1 cellular context compared by ENCODE assay signal in genomic region chr16:2799852-2800226, GRCh38.
A peak's percentile ranks its signal among the peaks of the same experiment; 100 is the strongest.
TF ChIP-seq lines count a peak whose summit lies in the region.

No MANE protein-coding gene starts in this region.

TF ChIP-seq in HEK293, 187 proteins besides CTCF, POLR2A, EP300 and RAD21 (continued from another document and continues in another):
- peak; percentile 58; the same call in 1 of the 2 replicates for TF ChIP-seq ATF2 (tag by site-specific recombination; IDR thresholded peaks at IDR 0.05; ENCODE audit: low read depth)
- TF ChIP-seq ZNF221 (tag by site-specific recombination; IDR thresholded peaks at IDR 0.05; ENCODE audit: borderline replicate concordance) = no peak
- TF ChIP-seq IKZF3 (tag by site-specific recombination; IDR thresholded peaks at IDR 0.05) = peak; percentile 80
- TF ChIP-seq ZNF132 (tag by site-specific recombination; IDR thresholded peaks at IDR 0.05; ENCODE audit: borderline replicate concordance) = no peak
- TF ChIP-seq ZNF433 (tag by site-specific recombination; IDR thresholded peaks at IDR 0.05; ENCODE audit: low read depth) = no peak
- TF ChIP-seq GLI4 (tag by site-specific recombination; IDR thresholded peaks at IDR 0.05) = no peak
- no peak for TF ChIP-seq ZNF426 (tag by site-specific recombination; IDR thresholded peaks at IDR 0.05)
- TF ChIP-seq SALL2 (tag by site-specific recombination; IDR thresholded peaks at IDR 0.05; ENCODE audit: borderline replicate concordance) = no peak
- TF ChIP-seq ZNF292 (tag by site-specific recombination; IDR thresholded peaks at IDR 0.05; ENCODE audit: borderline replicate concordance, low read depth) = no peak
- no peak for TF ChIP-seq ZNF585B (tag by site-specific recombination; IDR thresholded peaks at IDR 0.05)
- TF ChIP-seq MEIS1 (CRISPR knock-in tag; IDR thresholded peaks at IDR 0.05; ENCODE audit: borderline replicate concordance) = no peak
- TF ChIP-seq ZNF112 (tag by site-specific recombination; IDR thresholded peaks at IDR 0.05) = no peak
- no peak for TF ChIP-seq PBX3 (CRISPR knock-in tag; IDR thresholded peaks at IDR 0.05)
- TF ChIP-seq ZBTB17 (tag by site-specific recombination; IDR thresholded peaks at IDR 0.05) = peak; percentile 89
- TF ChIP-seq PRDM10 (tag by site-specific recombination; IDR thresholded peaks at IDR 0.05) = peak; percentile 92
- no peak for TF ChIP-seq ZNF514 (tag by site-specific recombination; IDR thresholded peaks at IDR 0.05)
- peak; percentile 45; the same call in 1 of the 2 replicates for TF ChIP-seq GLIS1 (tag by site-specific recombination; IDR thresholded peaks at IDR 0.05)
- 0 out of 2 replicates have a peak, but pooled peaks have one; percentile 19 for TF ChIP-seq ZNF610 (tag by site-specific recombination; IDR thresholded peaks at IDR 0.05; ENCODE audit: borderline replicate concordance)
- TF ChIP-seq ZNF596 (tag by site-specific recombination; IDR thresholded peaks at IDR 0.05) = no peak
- peak; percentile 38 for TF ChIP-seq ZNF146 (tag by site-specific recombination; IDR thresholded peaks at IDR 0.05)
- TF ChIP-seq ZFP69B (tag by site-specific recombination; IDR thresholded peaks at IDR 0.05) = no peak
- no peak for TF ChIP-seq GLIS2 (tag by site-specific recombination; IDR thresholded peaks at IDR 0.05)
- TF ChIP-seq ZNF366 (tag by site-specific recombination; conservative IDR thresholded peaks at IDR 0.05) = peak; percentile 84
- no peak for TF ChIP-seq ZNF513 (tag by site-specific recombination; IDR thresholded peaks at IDR 0.05)
- no peak for TF ChIP-seq ZFP37 (tag by site-specific recombination; IDR thresholded peaks at IDR 0.05)
- TF ChIP-seq ZNF133 (tag by site-specific recombination; IDR thresholded peaks at IDR 0.05) = no peak
- TF ChIP-seq ZBTB8A (tag by site-specific recombination; IDR thresholded peaks at IDR 0.05) = no peak
- no peak for TF ChIP-seq REPIN1 (tag by site-specific recombination; IDR thresholded peaks at IDR 0.05; ENCODE audit: low read depth)
- TF ChIP-seq KLF16 (tag by site-specific recombination; IDR thresholded peaks at IDR 0.05) = no peak
- no peak for TF ChIP-seq ZNF645 (tag by site-specific recombination; IDR thresholded peaks at IDR 0.05)
- TF ChIP-seq ZBTB6 (tag by site-specific recombination; IDR thresholded peaks at IDR 0.05) = peak; percentile 86
- TF ChIP-seq ZNF239 (tag by site-specific recombination; IDR thresholded peaks at IDR 0.05) = no peak
- no peak for TF ChIP-seq YY2 (tag by site-specific recombination; IDR thresholded peaks at IDR 0.05)
- TF ChIP-seq ZNF18 (tag by site-specific recombination; IDR thresholded peaks at IDR 0.05) = peak; percentile 68
- TF ChIP-seq ZSCAN18 (tag by site-specific recombination; IDR thresholded peaks at IDR 0.05) = no peak
- peak; percentile 8; the same call in 1 of the 2 replicates for TF ChIP-seq ZNF398 (tag by site-specific recombination; IDR thresholded peaks at IDR 0.05)
- TF ChIP-seq ZNF24 (tag by site-specific recombination; IDR thresholded peaks at IDR 0.05) = peak; percentile 95
- TF ChIP-seq ZBTB44 (tag by site-specific recombination; IDR thresholded peaks at IDR 0.05) = peak; percentile 89
- peak; percentile 84 for TF ChIP-seq ZNF561 (tag by site-specific recombination; IDR thresholded peaks at IDR 0.05; ENCODE audit: borderline replicate concordance)
- TF ChIP-seq ZNF654 (tag by site-specific recombination; IDR thresholded peaks at IDR 0.05; ENCODE audit: low read depth) = no peak
- no peak for TF ChIP-seq ZNF707 (tag by site-specific recombination; IDR thresholded peaks at IDR 0.05)
- peak; percentile 13; the same call in 1 of the 2 replicates for TF ChIP-seq SCRT1 (tag by site-specific recombination; IDR thresholded peaks at IDR 0.05; ENCODE audit: borderline replicate concordance)
- no peak for TF ChIP-seq ZNF302 (tag by site-specific recombination; IDR thresholded peaks at IDR 0.05; ENCODE audit: low read depth)
- peak; percentile 96 for TF ChIP-seq WT1 (tag by site-specific recombination; IDR thresholded peaks at IDR 0.05)
- TF ChIP-seq TCF7L2 (IDR thresholded peaks at IDR 0.05; ENCODE audit: borderline replicate concordance, low read depth, low read length) = peak; percentile 67; the same call in 1 of the 2 replicates
- peak; percentile 86; the same call in 1 of the 2 replicates for TF ChIP-seq ZBTB1 (tag by site-specific recombination; IDR thresholded peaks at IDR 0.05)
- TF ChIP-seq ZNF571 (tag by site-specific recombination; IDR thresholded peaks at IDR 0.05) = no peak
- no peak for TF ChIP-seq ZNF416 (tag by site-specific recombination; IDR thresholded peaks at IDR 0.05)
